In genomic region chr6:44254957-44255808, GRCh38 we compare ENCODE assay signal across 8 cellular contexts. TPM values are rescaled to one million over a fixed set of nuclear protein-coding genes. Genes with fewer than 3 reads are reported as not detected.
DNase-seq lines count a peak whose midpoint lies in the region; ATAC-seq and TF ChIP-seq lines count a peak whose summit lies in the region.

No MANE protein-coding gene starts in this region.

- H3K27me3 ChIP-seq in GM23248 (replicated peaks; ENCODE audit: insufficient read depth) (no peaks in the 10 kb centered on the region), Panc1 (ENCODE audit: control insufficient read depth, insufficient read depth, low read length) (no peaks in the 10 kb centered on the region), prostate gland (replicated peaks; ENCODE audit: insufficient read depth) (no peaks in the 10 kb centered on the region)

- BruUV-seq in Panc1 (replicated peaks; lab: Mats Ljungman, UMichigan) = no TSS peak

- no peaks in the 10 kb centered on the region for H3K9me3 ChIP-seq in GM23248 (ENCODE audit: low read depth)
- no peaks in the 10 kb centered on the region for H3K9me3 ChIP-seq in Panc1 (ENCODE audit: control insufficient read depth, insufficient read depth, low read depth, low read length)
- H3K9me3 ChIP-seq in prostate gland = no peaks in the 10 kb centered on the region

- POLR2A ChIA-PET in Panc1 (lab: Charles Lee) = interaction anchor here (0.6 to 1.0 kb wide), 3 partner anchors 83 to 128 kb away, joined by 3 read pairs; partner anchors contain the start of gene TMEM63B

- H3K9me2 ChIP-seq in GM23248 (ENCODE audit: insufficient read depth) = no peaks in the 10 kb centered on the region

- H3K79me2 ChIP-seq in GM23248 (ENCODE audit: insufficient read depth) = peaks cover 66% of the 10 kb centered on the region

- ATAC-seq in Panc1 = peak; percentile 24
- no peak for ATAC-seq in GM19397 (IDR thresholded peaks at IDR 0.05; ENCODE audit: unreplicated experiment)
- no peak for ATAC-seq in HG02678 (IDR thresholded peaks at IDR 0.05; ENCODE audit: unreplicated experiment)

- intact Hi-C loops in Panc1 (cut with micrococcal nuclease; ENCODE audit: unreplicated experiment) = loop anchor here (1.0 to 10.0 kb wide), 2 partner anchors 83 to 160 kb away; no protein-coding TSS in a partner anchor
- intact Hi-C loops in prostate gland (cut with DNase I) = no loop called here

- DNase-seq in GM23248 = no peak
- no peak for DNase-seq in Panc1 (ENCODE audit: low read depth, low spot score)
- DNase-seq in choroid plexus epithelial cell (ENCODE audit: low read depth) = no peak
- DNase-seq in stimulated activated CD4-positive, alpha-beta T cell treated with anti-CD3 and anti-CD28 coated beads, Interleukin-15, amount 100 ng/mL, for 24 hours = peak; percentile 65
- no peak for DNase-seq in prostate gland (ENCODE audit: low spot score)
- DNase-seq in T1000 (lab: John Stamatoyannopoulos, UW) = no peak

- H4K20me1 ChIP-seq in GM23248 (ENCODE audit: insufficient read depth) = peaks cover 16% of the 10 kb centered on the region; the same call in 1 of the 2 replicates

- 67 to 71% methylated on average over 19 of the region's 19 CpGs for WGBS in GM23248 (ENCODE audit: low coverage in 1 of 2, low lambda C conversion rate in 2 of 2, missing lambda C conversion rate in 2 of 2), 2 experiments
- 69% methylated on average over 19 of the region's 19 CpGs for WGBS in prostate gland

- peaks cover 68% of the 10 kb centered on the region for H3F3A ChIP-seq in GM23248 (ENCODE audit: insufficient read depth)

- no peak for TF ChIP-seq POLR2A in prostate gland (IDR thresholded peaks at IDR 0.05)

- CTCF ChIA-PET in Panc1 (lab: Charles Lee) = interaction anchor here (0.9 kb wide), 1 partner anchor 34 kb away, joined by 3 read pairs; no protein-coding TSS in a partner anchor

- H2AFZ ChIP-seq in GM23248 = no peak overlapping the region

- H3K9ac ChIP-seq in GM23248 = peak overlapping the region; percentile 94

- peak overlapping the region; percentile 100; the same call in 1 of the 2 replicates for H3K4me3 ChIP-seq in GM23248
- peak overlapping the region in 1 of 2 experiments; percentile 95; a peak in 3 of 4 replicates for H3K4me3 ChIP-seq in Panc1 (ENCODE audit: low read depth in 2 of 2, low read length in 2 of 2)
- peak overlapping the region; percentile 90 for H3K4me3 ChIP-seq in choroid plexus epithelial cell (ENCODE audit: low read depth, low read length)
- H3K4me3 ChIP-seq in prostate gland = no peak overlapping the region

- H3K36me3 ChIP-seq in GM23248 (ENCODE audit: low read depth) (peaks cover 42% of the 10 kb centered on the region), Panc1 (ENCODE audit: control insufficient read depth, insufficient read depth, low read length) (peaks cover 37% of the 10 kb centered on the region), prostate gland (peaks cover 21 to 27% of the 10 kb centered on the region in 2 donors)

- in situ Hi-C loops in GM23248 (cut with MboI) (no loop called here), Panc1 (cut with HindIII; ENCODE audit: low pct_unique_long_range_greater_than_20kb, low sequenced_read_pairs) (no loop called here)

- H3K4me1 ChIP-seq in GM23248 (ENCODE audit: insufficient read depth) (peaks cover 12% of the 10 kb centered on the region), Panc1 (ENCODE audit: control insufficient read depth, insufficient read depth, low read length) (peaks cover 56% of the 10 kb centered on the region), prostate gland (replicated peaks) (peaks cover 7% of the 10 kb centered on the region)

- TF ChIP-seq CTCF in Panc1 (IDR thresholded peaks at IDR 0.05) (no peak), choroid plexus epithelial cell (conservative IDR thresholded peaks at IDR 0.05; ENCODE audit: low read depth, low read length) (no peak), prostate gland (IDR thresholded peaks at IDR 0.05) (no peak)

- H3K27ac ChIP-seq in GM23248 = no peak overlapping the region
- peak overlapping the region; percentile 83 for H3K27ac ChIP-seq in Panc1 (ENCODE audit: low read length)
- peak overlapping the region in 1 of 2 donors; percentile 92 for H3K27ac ChIP-seq in prostate gland

- H3K4me2 ChIP-seq in GM23248 (ENCODE audit: unreplicated experiment) = no peak overlapping the region

RNA-seq across cellular contexts. Expression of gene SLC35B2, which starts 2.1 kb away (rescaled TPM):
- 106 and 114 TPM in 2 replicates for total RNA-seq in GM23248 (2014; rRNA removed; shearing (Covaris generic))
- 101 and 103 TPM in 2 replicates for polyA plus RNA-seq in GM23248 (2016; fragmentation: Nextera tagmentation; extraction: Ambion mirVana)
- total RNA-seq in Panc1 (2021; ENCODE audit: unreplicated experiment) (105 TPM), prostate gland (10 to 100 TPM; 44.5 to 59.9 TPM)
- polyA plus RNA-seq in Panc1 (2012; ENCODE audit: insufficient read length) = 114 TPM

RNA-seq across cellular contexts. Expression of gene HSP90AB1, which starts 8.3 kb away (rescaled TPM):
- 686 and 732 TPM in 2 replicates for total RNA-seq in GM23248 (2014; rRNA removed; shearing (Covaris generic))
- 392 and 395 TPM in 2 replicates for polyA plus RNA-seq in GM23248 (2016; fragmentation: Nextera tagmentation; extraction: Ambion mirVana)
- total RNA-seq in Panc1 (2021; ENCODE audit: unreplicated experiment) (1,253 TPM), prostate gland (100 to 1,000 TPM; 650 to 805 TPM)
- polyA plus RNA-seq in Panc1 (2012; ENCODE audit: insufficient read length) = 799 TPM

RNA-seq across cellular contexts. Expression of gene NFKBIE, which starts 10.2 kb away (rescaled TPM):
- total RNA-seq in GM23248 (2014; rRNA removed; shearing (Covaris generic)) = 2.3 and 6.3 TPM in 2 replicates
- polyA plus RNA-seq in GM23248 (2016; fragmentation: Nextera tagmentation; extraction: Ambion mirVana) = 3.5 and 4.5 TPM in 2 replicates
- total RNA-seq in Panc1 (2021; ENCODE audit: unreplicated experiment) = 24.9 TPM
- 35.8 TPM for polyA plus RNA-seq in Panc1 (2012; ENCODE audit: insufficient read length)
- 10 to 100 TPM; 20.8 to 34.4 TPM for total RNA-seq in prostate gland

RNA-seq across cellular contexts. Expression of gene TMEM151B, which starts 15.1 kb away (rescaled TPM):
- total RNA-seq in GM23248 (2014; rRNA removed; shearing (Covaris generic)) = not detected in 2 replicates
- polyA plus RNA-seq in GM23248 (2016; fragmentation: Nextera tagmentation; extraction: Ambion mirVana) = not detected in 2 replicates
- total RNA-seq in Panc1 (2021; ENCODE audit: unreplicated experiment) (0.18 TPM), prostate gland (1 to 10 TPM in 1 of 2 donors, under 1 TPM in 1; 0.09 to 1.1 TPM)
- polyA plus RNA-seq in Panc1 (2012; ENCODE audit: insufficient read length) = 1.1 TPM

RNA-seq across cellular contexts. Expression of gene SLC29A1, which starts 31.8 kb away (rescaled TPM):
- total RNA-seq in GM23248 (2014; rRNA removed; shearing (Covaris generic)) = 12.2 and 17.1 TPM in 2 replicates
- polyA plus RNA-seq in GM23248 (2016; fragmentation: Nextera tagmentation; extraction: Ambion mirVana) = 18.4 and 19.2 TPM in 2 replicates
- total RNA-seq in Panc1 (2021; ENCODE audit: unreplicated experiment) (263 TPM), prostate gland (10 to 100 TPM; 18.5 to 58.9 TPM)
- 313 TPM for polyA plus RNA-seq in Panc1 (2012; ENCODE audit: insufficient read length)

Comparison
In these comparisons a context has a peak if more than half of its experiments do, and no peak if none do; other contexts are left out.
1. H3K4me3 ChIP-seq: peak in GM23248 (single experiment) and choroid plexus epithelial cell (single experiment); none in prostate gland (0 of 2).